1 cellular context compared by ENCODE assay signal in the genomic region with DNA sequence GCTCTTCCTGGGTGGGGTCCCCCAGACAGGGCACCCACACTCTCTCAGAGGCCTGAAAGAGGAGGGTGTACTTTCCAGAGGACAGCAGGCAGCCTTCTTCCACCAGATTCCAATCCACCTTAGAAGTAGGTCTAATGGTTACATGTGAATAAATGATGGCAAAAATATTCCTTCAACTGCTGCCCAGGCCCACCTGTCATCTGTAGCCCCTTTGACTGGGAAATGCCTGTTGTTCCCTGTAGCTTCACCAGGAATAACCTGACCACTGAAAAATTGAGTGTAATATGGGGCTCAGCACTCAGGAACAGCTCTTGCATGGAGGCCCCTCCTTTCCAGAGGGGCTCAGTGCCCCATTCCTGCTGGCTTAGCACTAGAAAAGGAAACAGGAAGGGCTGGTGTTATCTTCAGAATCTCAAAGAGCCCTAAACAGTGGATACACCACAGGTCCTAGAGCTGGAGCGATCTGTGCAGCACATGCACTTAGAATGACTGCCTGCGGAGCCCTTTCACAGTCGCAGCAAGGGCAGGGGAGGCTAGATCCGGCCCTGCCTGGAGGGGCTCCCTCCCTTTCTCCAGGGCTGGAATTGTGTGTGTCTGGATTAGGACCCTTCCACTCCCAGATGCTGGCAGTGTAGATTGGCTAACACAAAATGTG.
TF ChIP-seq lines count a peak whose summit lies in the region.

No MANE protein-coding gene starts in this region.

TF ChIP-seq in SK-N-SH, 30 proteins besides CTCF, POLR2A, EP300 and RAD21 (continued from another document):
- TF ChIP-seq, protein P1, sequence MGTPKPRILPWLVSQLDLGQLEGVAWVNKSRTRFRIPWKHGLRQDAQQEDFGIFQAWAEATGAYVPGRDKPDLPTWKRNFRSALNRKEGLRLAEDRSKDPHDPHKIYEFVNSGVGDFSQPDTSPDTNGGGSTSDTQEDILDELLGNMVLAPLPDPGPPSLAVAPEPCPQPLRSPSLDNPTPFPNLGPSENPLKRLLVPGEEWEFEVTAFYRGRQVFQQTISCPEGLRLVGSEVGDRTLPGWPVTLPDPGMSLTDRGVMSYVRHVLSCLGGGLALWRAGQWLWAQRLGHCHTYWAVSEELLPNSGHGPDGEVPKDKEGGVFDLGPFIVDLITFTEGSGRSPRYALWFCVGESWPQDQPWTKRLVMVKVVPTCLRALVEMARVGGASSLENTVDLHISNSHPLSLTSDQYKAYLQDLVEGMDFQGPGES (IDR thresholded peaks at IDR 0.05; ENCODE audit: low read depth, low read length) = no peak
- TF ChIP-seq NRF1 (IDR thresholded peaks at IDR 0.05; ENCODE audit: low read depth, low read length) = no peak
